ENCODE assay signal across 19 cellular contexts in genomic region chr16:58034786-58035185, GRCh38.
"Had no signal": no experiment of that assay in that cellular context is flagged by ENCODE, and none has a peak within 500 bp of the region (broad histone marks: within the 10 kb centered on the region; RNA-seq: fewer than 3 reads in every experiment).

No MANE protein-coding gene starts in this region.

- H3K4me3 ChIP-seq: breast epithelium, psoas muscle, suprapubic skin, upper lobe of left lung had no signal

- ATAC-seq: activated CD8-positive, alpha-beta memory T cell treated with anti-CD3 and anti-CD28 coated beads, Interleukin-2, amount 10 ng/mL, durations not matched to agents 7 days and 5 days; activated naive CD8-positive, alpha-beta T cell treated with anti-CD3 and anti-CD28 coated beads, Interleukin-2, amount 50 U/mL, for 24 hours; natural killer cell; sciatic nerve had no signal

- H3K4me1 Mint-ChIP-seq: activated CD8-positive, alpha-beta memory T cell treated with anti-CD3 and anti-CD28 coated beads, Interleukin-2, amount 10 ng/mL, durations not matched to agents 7 days and 5 days; activated naive CD8-positive, alpha-beta T cell treated with anti-CD3 and anti-CD28 coated beads, Interleukin-2, amount 50 U/mL, for 24 hours; natural killer cell had no signal

- H3K36me3 Mint-ChIP-seq: activated CD4-positive, alpha-beta memory T cell treated with anti-CD3 and anti-CD28 coated beads for 36 hours; activated CD8-positive, alpha-beta memory T cell treated with anti-CD3 and anti-CD28 coated beads, Interleukin-2, amount 10 ng/mL, durations not matched to agents 7 days and 5 days; natural killer cell had no signal

- H3K4me3 Mint-ChIP-seq: activated CD4-positive, alpha-beta memory T cell treated with anti-CD3 and anti-CD28 coated beads for 36 hours; activated CD8-positive, alpha-beta memory T cell treated with anti-CD3 and anti-CD28 coated beads, Interleukin-2, amount 10 ng/mL, durations not matched to agents 7 days and 5 days; activated naive CD4-positive, alpha-beta T cell treated with anti-CD3 and anti-CD28 coated beads for 36 hours; activated naive CD8-positive, alpha-beta T cell treated with anti-CD3 and anti-CD28 coated beads, Interleukin-2, amount 50 U/mL, for 24 hours; natural killer cell; stimulated activated naive CD8-positive, alpha-beta T cell treated with anti-CD3 and anti-CD28 coated beads, Interleukin-15, Interleukin-2, amounts not matched to agents 100 ng/mL and 50 ng/mL, for 24 hours had no signal

- H3K4me1 ChIP-seq: suprapubic skin had no signal

- H3K9me3 Mint-ChIP-seq: activated CD4-positive, alpha-beta memory T cell treated with anti-CD3 and anti-CD28 coated beads for 36 hours; activated naive CD4-positive, alpha-beta T cell treated with anti-CD3 and anti-CD28 coated beads for 36 hours; activated naive CD8-positive, alpha-beta T cell treated with anti-CD3 and anti-CD28 coated beads, Interleukin-2, amount 50 U/mL, for 24 hours; activated T-helper 2 cell treated with anti-CD3 and anti-CD28 coated beads, Interferon-gamma antibody, Interleukin-2, Interleukin-4, amounts not matched to agents 10 μg/mL and 5 μg/mL and 100 μg/mL, durations not matched to agents 14 hours and 24 hours and 36 hours; natural killer cell; stimulated activated naive CD8-positive, alpha-beta T cell treated with anti-CD3 and anti-CD28 coated beads, Interleukin-15, Interleukin-2, amounts not matched to agents 100 ng/mL and 50 ng/mL, for 24 hours had no signal

- H3K27ac Mint-ChIP-seq: activated CD4-positive, alpha-beta memory T cell treated with anti-CD3 and anti-CD28 coated beads for 36 hours; activated CD8-positive, alpha-beta memory T cell treated with anti-CD3 and anti-CD28 coated beads, Interleukin-2, amount 10 ng/mL, durations not matched to agents 7 days and 5 days; activated naive CD4-positive, alpha-beta T cell treated with anti-CD3 and anti-CD28 coated beads for 36 hours; activated naive CD8-positive, alpha-beta T cell treated with anti-CD3 and anti-CD28 coated beads, Interleukin-2, amount 50 U/mL, for 24 hours; activated T-helper 2 cell treated with anti-CD3 and anti-CD28 coated beads, Interferon-gamma antibody, Interleukin-2, Interleukin-4, amounts not matched to agents 10 μg/mL and 5 μg/mL and 100 μg/mL, durations not matched to agents 14 hours and 24 hours and 36 hours; natural killer cell; stimulated activated naive CD8-positive, alpha-beta T cell treated with anti-CD3 and anti-CD28 coated beads, Interleukin-15, Interleukin-2, amounts not matched to agents 100 ng/mL and 50 ng/mL, for 24 hours had no signal

- H3K27me3 Mint-ChIP-seq: activated CD4-positive, alpha-beta memory T cell treated with anti-CD3 and anti-CD28 coated beads for 36 hours; activated CD8-positive, alpha-beta memory T cell treated with anti-CD3 and anti-CD28 coated beads, Interleukin-2, amount 10 ng/mL, durations not matched to agents 7 days and 5 days; activated naive CD8-positive, alpha-beta T cell treated with anti-CD3 and anti-CD28 coated beads, Interleukin-2, amount 50 U/mL, for 24 hours had no signal

- H3K9me3 ChIP-seq: breast epithelium, psoas muscle, suprapubic skin, upper lobe of left lung had no signal

- DNase-seq: activated CD4-positive, alpha-beta memory T cell treated with anti-CD3 and anti-CD28 coated beads for 36 hours; activated CD4-positive, alpha-beta T cell treated with anti-CD3 and anti-CD28 coated beads for 1 hour; activated CD8-positive, alpha-beta memory T cell treated with anti-CD3 and anti-CD28 coated beads, Interleukin-2, amount 10 ng/mL, durations not matched to agents 7 days and 5 days; activated naive CD4-positive, alpha-beta T cell treated with anti-CD3 and anti-CD28 coated beads for 36 hours; activated naive CD8-positive, alpha-beta T cell treated with anti-CD3 and anti-CD28 coated beads, Interleukin-2, amount 50 U/mL, for 24 hours; activated T-cell treated with anti-CD3 and anti-CD28 coated beads, Interleukin-2, amount 50 U/mL, for 1 hour; aorta; foreskin melanocyte; mesenchymal stem cell; natural killer cell; psoas muscle; upper lobe of left lung had no signal

- H3K27ac ChIP-seq: breast epithelium, epithelial cell of prostate, psoas muscle, suprapubic skin, upper lobe of left lung, VCaP had no signal

- H3K36me3 ChIP-seq: breast epithelium, suprapubic skin had no signal

- H3K27me3 ChIP-seq: breast epithelium, suprapubic skin, upper lobe of left lung had no signal
